Comparison of ENCODE assay signal across 34 cellular contexts in the genomic region with DNA sequence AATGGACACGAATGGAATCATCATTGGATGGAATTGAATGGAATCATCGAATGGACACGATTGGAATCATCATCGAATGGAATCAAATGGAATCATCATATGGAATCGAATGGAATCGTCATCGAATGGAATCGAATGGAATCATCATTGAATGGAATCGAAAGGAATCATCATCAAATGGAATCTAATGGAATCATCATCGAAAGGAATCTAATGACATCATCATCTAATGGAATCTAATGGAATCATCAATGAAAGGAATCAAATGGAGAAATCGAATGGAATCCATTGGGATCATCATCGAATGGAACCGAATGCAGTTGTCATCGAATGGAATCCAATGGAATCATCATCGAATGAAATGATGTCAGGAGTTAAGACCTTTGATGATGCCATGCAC.
"Had no signal": no experiment of that assay in that cellular context is flagged by ENCODE, and none has a peak within 500 bp of the region (broad histone marks: within the 10 kb centered on the region; RNA-seq: fewer than 3 reads in every experiment).

No MANE protein-coding gene starts in this region.

- H3K4me3 ChIP-seq: MG63 had no signal

- H3K27me3 ChIP-seq: MG63 had no signal

- H3K36me3 ChIP-seq: MG63 had no signal

- DNase-seq: Karpas-422, Kasumi-1, MG63, MM.1S, MV-4-11, NCI-H1048, NCI-H1092, NCI-H1092 treated with DMSO at 0.1 percent for 48 hours, NCI-H1105, NCI-H1105 treated with DMSO at 0.1 percent for 48 hours, NCI-H1417, NCI-H1417 treated with DMSO at 0.1 percent for 48 hours, NCI-H1436, NCI-H1436 treated with DMSO at 0.1 percent for 48 hours, NCI-H146, NCI-H1694, NCI-H1694 treated with DMSO at 0.1 percent for 48 hours, NCI-H187, NCI-H187 treated with DMSO at 0.1 percent for 48 hours, NCI-H1930, NCI-H2029, NCI-H2029 treated with DMSO at 0.1 percent for 48 hours, NCI-H2081, NCI-H2081 treated with DMSO at 0.1 percent for 48 hours, NCI-H2107, NCI-H2171, NCI-H2171 treated with DMSO at 0.1 percent for 48 hours, NCI-H2227 treated with DMSO at 0.1 percent for 48 hours, NCI-H226, NCI-H345, NCI-H446, NCI-H446 treated with DMSO at 0.1 percent for 48 hours, NCI-H510A, NCI-H510A treated with DMSO at 0.1 percent for 48 hours had no signal
